ENCODE assay signal across 8 cellular contexts in genomic region chr10:71889388-71889987, GRCh38. TPM values are rescaled to one million over a fixed set of nuclear protein-coding genes. Genes with fewer than 3 reads are reported as not detected.
A peak's percentile ranks its signal among the peaks of the same experiment; 100 is the strongest.
DNase-seq lines count a peak whose midpoint lies in the region; ATAC-seq and TF ChIP-seq lines count a peak whose summit lies in the region.

No MANE protein-coding gene starts in this region.

- peak overlapping the region; percentile 67 for H3K4me3 ChIP-seq in GM23338
- peak overlapping the region; percentile 60 for H3K4me3 ChIP-seq in fibroblast of pulmonary artery (replicated peaks; ENCODE audit: low read depth, low read length)
- peak overlapping the region; percentile 65 for H3K4me3 ChIP-seq in rectal smooth muscle tissue (ENCODE audit: low read length)

- no peak overlapping the region for H3K27ac Mint-ChIP-seq in GM23338

- H4K20me1 ChIP-seq in GM23338 (replicated peaks; ENCODE audit: insufficient read depth): no peaks in the 10 kb centered on the region

- H3K36me3 ChIP-seq in GM23338 (ENCODE audit: insufficient read depth): no peaks in the 10 kb centered on the region
- H3K36me3 ChIP-seq in rectal smooth muscle tissue (ENCODE audit: control insufficient read depth, insufficient read depth, low read length): no peaks in the 10 kb centered on the region

- H3K36me3 Mint-ChIP-seq in GM23338 (ENCODE audit: low read depth): no peaks in the 10 kb centered on the region; the same call in 2 of the 3 replicates

- no peaks in the 10 kb centered on the region for H3K79me2 ChIP-seq in GM23338 (replicated peaks; ENCODE audit: insufficient read depth)

- peak overlapping the region; percentile 86 for H2AFZ ChIP-seq in GM23338

- TF ChIP-seq CTCF in GM23338 (conservative IDR thresholded peaks at IDR 0.05; ENCODE audit: low read depth in 2 of 2) (no peak), fibroblast of pulmonary artery (IDR thresholded peaks at IDR 0.05; ENCODE audit: low read length, missing control alignments) (no peak)

- H3K27ac ChIP-seq in GM23338 (ENCODE audit: low read depth): no peak overlapping the region
- H3K27ac ChIP-seq in rectal smooth muscle tissue (ENCODE audit: low read depth, low read length): peak overlapping the region; percentile 53

- ATAC-seq in GM23338: peak; percentile 60
- ATAC-seq in SK-N-SH treated with all-trans-retinoic acid at 6 μM for 48 hours: peak; percentile 7; the same call in 2 of the 3 replicates
- ATAC-seq in GM19023 (IDR thresholded peaks at IDR 0.05; ENCODE audit: unreplicated experiment): no peak

- no peaks in the 10 kb centered on the region for H3K9me2 ChIP-seq in GM23338 (ENCODE audit: insufficient read depth)

- peaks cover 26% of the 10 kb centered on the region for H3K27me3 Mint-ChIP-seq in GM23338 (ENCODE audit: insufficient read depth, low read depth, poor library complexity)

- no peak overlapping the region for H3K9ac ChIP-seq in rectal smooth muscle tissue (ENCODE audit: low read length)

- DNase-seq in GM23338 (ENCODE audit: low spot score): peak; percentile 25
- no peak for DNase-seq in fibroblast of pulmonary artery (ENCODE audit: low read depth)
- DNase-seq in SHP77 (lab: John Stamatoyannopoulos, UW): no peak
- DNase-seq in ecto neural progenitor cell (ENCODE audit: low spot score): no peak
- DNase-seq in iPS-NIHi7 (ENCODE audit: extremely low spot score): no peak

- H3K27me3 ChIP-seq in GM23338 (ENCODE audit: insufficient read depth): peaks cover 33% of the 10 kb centered on the region
- H3K27me3 ChIP-seq in rectal smooth muscle tissue (ENCODE audit: control insufficient read depth, insufficient read depth, low read length): no peaks in the 10 kb centered on the region

- peak overlapping the region; percentile 82 for H3K4me2 ChIP-seq in GM23338

- H3K4me1 Mint-ChIP-seq in GM23338: peaks cover 7% of the 10 kb centered on the region; the same call in 2 of the 3 replicates

- H3K4me3 Mint-ChIP-seq in GM23338: peak overlapping the region; percentile 69

- no peaks in the 10 kb centered on the region for H3F3A ChIP-seq in GM23338 (replicated peaks; ENCODE audit: low read depth)

- H3K9me3 Mint-ChIP-seq in GM23338: no peaks in the 10 kb centered on the region

- H3K4me1 ChIP-seq in GM23338 (ENCODE audit: insufficient read depth) (0 out of 2 replicates have a peak, but pooled peaks cover 2% of the 10 kb centered on the region), rectal smooth muscle tissue (ENCODE audit: control insufficient read depth, insufficient read depth, low read length) (peaks cover 2% of the 10 kb centered on the region)

TF ChIP-seq in GM23338, 12 proteins besides CTCF, POLR2A, EP300 and RAD21:
- peak; percentile 57 for TF ChIP-seq EZH2 (IDR thresholded peaks at IDR 0.05; ENCODE audit: low read depth, unreplicated experiment)
- TF ChIP-seq EZH2phosphoT487 (IDR thresholded peaks at IDR 0.05; ENCODE audit: unreplicated experiment): no peak
- no peak for TF ChIP-seq NANOG (IDR thresholded peaks at IDR 0.05; ENCODE audit: borderline replicate concordance)
- no peak for TF ChIP-seq ZNF114 (CRISPR knock-in tag; IDR thresholded peaks at IDR 0.05)
- no peak for TF ChIP-seq CREB1 (CRISPR knock-in tag; IDR thresholded peaks at IDR 0.05; ENCODE audit: low read depth)
- no peak for TF ChIP-seq ZNF331 (CRISPR knock-in tag; IDR thresholded peaks at IDR 0.05; ENCODE audit: low read depth)

TF ChIP-seq in SK-N-SH treated with all-trans-retinoic acid at 6 μM for 48 hours, 23 proteins besides CTCF, POLR2A, EP300 and RAD21:
- TF ChIP-seq SNAI2 (CRISPR knock-in tag; IDR thresholded peaks at IDR 0.05) (no peak), RARB (CRISPR knock-in tag; IDR thresholded peaks at IDR 0.05) (no peak)

RNA-seq across cellular contexts. Expression of gene PSAP, which starts 38.4 kb away (rescaled TPM):
- 362 and 391 TPM in 2 replicates for total RNA-seq in GM23338 (2014; rRNA removed; shearing (Covaris generic))
- 144 and 151 TPM in 2 replicates for polyA plus RNA-seq in GM23338 (2016; fragmentation: Nextera tagmentation; extraction: Ambion mirVana)
